Comparison of ENCODE assay signal across 1 cellular context in the genomic region with DNA sequence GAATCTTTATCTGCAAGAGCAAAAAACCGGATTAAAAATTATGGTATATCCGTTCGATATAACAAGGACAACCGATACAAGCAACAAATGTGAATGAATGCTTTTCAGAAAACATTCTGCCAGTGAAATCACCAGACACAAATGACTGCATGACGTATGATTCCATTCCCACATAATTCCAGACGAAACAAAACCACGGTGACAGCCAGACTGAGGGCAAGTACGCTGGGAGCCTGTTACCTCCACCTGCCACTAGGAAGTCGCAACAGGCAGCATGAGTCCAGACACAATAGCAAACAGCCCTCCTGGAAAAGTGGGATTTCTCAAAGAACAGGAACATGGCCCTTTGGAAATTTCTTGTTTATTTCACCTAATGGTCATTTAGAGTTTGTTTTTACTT.
TF ChIP-seq lines count a peak whose summit lies in the region.

No MANE protein-coding gene starts in this region.

TF ChIP-seq in HepG2, 621 proteins besides CTCF, POLR2A, EP300 and RAD21:
- no peak for TF ChIP-seq REST (IDR thresholded peaks at IDR 0.05; ENCODE audit: borderline replicate concordance in 1 of 2, low read depth in 1 of 2, low read length in 2 of 2)
- TF ChIP-seq TBX2 (CRISPR knock-in tag; IDR thresholded peaks at IDR 0.05; ENCODE audit: borderline replicate concordance), result no peak
- no peak for TF ChIP-seq KDM5B (CRISPR knock-in tag; IDR thresholded peaks at IDR 0.05; ENCODE audit: borderline replicate concordance)
- TF ChIP-seq ZNF225 (CRISPR knock-in tag; IDR thresholded peaks at IDR 0.05), result no peak
- TF ChIP-seq, protein P1, sequence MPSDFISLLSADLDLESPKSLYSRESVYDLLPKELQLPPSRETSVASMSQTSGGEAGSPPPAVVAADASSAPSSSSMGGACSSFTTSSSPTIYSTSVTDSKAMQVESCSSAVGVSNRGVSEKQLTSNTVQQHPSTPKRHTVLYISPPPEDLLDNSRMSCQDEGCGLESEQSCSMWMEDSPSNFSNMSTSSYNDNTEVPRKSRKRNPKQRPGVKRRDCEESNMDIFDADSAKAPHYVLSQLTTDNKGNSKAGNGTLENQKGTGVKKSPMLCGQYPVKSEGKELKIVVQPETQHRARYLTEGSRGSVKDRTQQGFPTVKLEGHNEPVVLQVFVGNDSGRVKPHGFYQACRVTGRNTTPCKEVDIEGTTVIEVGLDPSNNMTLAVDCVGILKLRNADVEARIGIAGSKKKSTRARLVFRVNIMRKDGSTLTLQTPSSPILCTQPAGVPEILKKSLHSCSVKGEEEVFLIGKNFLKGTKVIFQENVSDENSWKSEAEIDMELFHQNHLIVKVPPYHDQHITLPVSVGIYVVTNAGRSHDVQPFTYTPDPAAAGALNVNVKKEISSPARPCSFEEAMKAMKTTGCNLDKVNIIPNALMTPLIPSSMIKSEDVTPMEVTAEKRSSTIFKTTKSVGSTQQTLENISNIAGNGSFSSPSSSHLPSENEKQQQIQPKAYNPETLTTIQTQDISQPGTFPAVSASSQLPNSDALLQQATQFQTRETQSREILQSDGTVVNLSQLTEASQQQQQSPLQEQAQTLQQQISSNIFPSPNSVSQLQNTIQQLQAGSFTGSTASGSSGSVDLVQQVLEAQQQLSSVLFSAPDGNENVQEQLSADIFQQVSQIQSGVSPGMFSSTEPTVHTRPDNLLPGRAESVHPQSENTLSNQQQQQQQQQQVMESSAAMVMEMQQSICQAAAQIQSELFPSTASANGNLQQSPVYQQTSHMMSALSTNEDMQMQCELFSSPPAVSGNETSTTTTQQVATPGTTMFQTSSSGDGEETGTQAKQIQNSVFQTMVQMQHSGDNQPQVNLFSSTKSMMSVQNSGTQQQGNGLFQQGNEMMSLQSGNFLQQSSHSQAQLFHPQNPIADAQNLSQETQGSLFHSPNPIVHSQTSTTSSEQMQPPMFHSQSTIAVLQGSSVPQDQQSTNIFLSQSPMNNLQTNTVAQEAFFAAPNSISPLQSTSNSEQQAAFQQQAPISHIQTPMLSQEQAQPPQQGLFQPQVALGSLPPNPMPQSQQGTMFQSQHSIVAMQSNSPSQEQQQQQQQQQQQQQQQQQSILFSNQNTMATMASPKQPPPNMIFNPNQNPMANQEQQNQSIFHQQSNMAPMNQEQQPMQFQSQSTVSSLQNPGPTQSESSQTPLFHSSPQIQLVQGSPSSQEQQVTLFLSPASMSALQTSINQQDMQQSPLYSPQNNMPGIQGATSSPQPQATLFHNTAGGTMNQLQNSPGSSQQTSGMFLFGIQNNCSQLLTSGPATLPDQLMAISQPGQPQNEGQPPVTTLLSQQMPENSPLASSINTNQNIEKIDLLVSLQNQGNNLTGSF (CRISPR knock-in tag; IDR thresholded peaks at IDR 0.05), result no peak
- TF ChIP-seq, protein P2, sequence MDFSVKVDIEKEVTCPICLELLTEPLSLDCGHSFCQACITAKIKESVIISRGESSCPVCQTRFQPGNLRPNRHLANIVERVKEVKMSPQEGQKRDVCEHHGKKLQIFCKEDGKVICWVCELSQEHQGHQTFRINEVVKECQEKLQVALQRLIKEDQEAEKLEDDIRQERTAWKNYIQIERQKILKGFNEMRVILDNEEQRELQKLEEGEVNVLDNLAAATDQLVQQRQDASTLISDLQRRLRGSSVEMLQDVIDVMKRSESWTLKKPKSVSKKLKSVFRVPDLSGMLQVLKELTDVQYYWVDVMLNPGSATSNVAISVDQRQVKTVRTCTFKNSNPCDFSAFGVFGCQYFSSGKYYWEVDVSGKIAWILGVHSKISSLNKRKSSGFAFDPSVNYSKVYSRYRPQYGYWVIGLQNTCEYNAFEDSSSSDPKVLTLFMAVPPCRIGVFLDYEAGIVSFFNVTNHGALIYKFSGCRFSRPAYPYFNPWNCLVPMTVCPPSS (IDR thresholded peaks at IDR 0.05), result no peak
- TF ChIP-seq, protein P3, sequence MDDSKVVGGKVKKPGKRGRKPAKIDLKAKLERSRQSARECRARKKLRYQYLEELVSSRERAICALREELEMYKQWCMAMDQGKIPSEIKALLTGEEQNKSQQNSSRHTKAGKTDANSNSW (CRISPR knock-in tag; IDR thresholded peaks at IDR 0.05; ENCODE audit: borderline replicate concordance), result no peak
- TF ChIP-seq TAF1 (CRISPR knock-in tag; IDR thresholded peaks at IDR 0.05), result no peak
- TF ChIP-seq, protein P4, sequence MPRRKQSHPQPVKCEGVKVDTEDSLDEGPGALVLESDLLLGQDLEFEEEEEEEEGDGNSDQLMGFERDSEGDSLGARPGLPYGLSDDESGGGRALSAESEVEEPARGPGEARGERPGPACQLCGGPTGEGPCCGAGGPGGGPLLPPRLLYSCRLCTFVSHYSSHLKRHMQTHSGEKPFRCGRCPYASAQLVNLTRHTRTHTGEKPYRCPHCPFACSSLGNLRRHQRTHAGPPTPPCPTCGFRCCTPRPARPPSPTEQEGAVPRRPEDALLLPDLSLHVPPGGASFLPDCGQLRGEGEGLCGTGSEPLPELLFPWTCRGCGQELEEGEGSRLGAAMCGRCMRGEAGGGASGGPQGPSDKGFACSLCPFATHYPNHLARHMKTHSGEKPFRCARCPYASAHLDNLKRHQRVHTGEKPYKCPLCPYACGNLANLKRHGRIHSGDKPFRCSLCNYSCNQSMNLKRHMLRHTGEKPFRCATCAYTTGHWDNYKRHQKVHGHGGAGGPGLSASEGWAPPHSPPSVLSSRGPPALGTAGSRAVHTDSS (CRISPR knock-in tag; conservative IDR thresholded peaks at IDR 0.05), result no peak
- no peak for TF ChIP-seq IKZF1 (IDR thresholded peaks at IDR 0.05)
TF ChIP-seq in HepG2: peak in this region for 0.
